In the genomic region with DNA sequence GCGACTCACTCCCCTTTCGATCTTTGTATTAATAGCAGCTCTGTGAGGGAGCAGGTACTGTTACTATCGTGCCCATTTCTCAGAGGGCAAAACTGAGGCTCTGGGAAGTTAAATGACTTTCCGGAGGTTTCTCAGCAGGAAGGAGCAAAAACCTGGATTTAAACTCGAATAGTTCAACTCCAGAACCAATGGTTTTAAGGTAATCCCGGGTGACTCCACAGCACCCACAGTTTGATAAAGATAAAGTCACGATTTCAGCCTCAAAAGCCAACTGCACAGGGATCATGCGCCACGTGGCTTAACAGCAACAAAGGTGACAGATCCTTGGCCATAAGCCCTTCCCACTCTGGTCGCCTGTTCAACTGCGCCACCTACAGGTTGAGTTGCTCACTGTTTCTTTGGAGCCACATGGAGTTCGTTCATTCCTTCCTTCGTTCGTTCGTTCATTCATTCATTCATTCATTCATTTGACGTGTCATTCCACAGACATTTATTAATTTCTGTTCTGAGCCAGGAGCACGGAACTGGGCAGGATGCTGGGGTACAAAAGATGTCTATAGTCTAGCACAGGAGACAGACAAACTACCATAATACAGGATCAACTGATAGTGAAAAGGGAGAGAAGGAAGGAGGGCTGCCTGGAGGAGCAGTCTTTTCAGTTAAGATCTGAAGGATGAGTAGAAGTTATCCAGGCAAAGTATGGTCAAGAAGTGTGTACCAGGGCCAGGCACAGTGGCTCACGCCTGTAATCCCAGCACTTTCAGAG, we compare ENCODE assay signal across 1 cellular context.
TF ChIP-seq lines count a peak whose summit lies in the region.

No MANE protein-coding gene starts in this region.

TF ChIP-seq in WTC11, 78 proteins besides CTCF, POLR2A, EP300 and RAD21 (continued from another document and continues in another):
- TF ChIP-seq, protein P1, sequence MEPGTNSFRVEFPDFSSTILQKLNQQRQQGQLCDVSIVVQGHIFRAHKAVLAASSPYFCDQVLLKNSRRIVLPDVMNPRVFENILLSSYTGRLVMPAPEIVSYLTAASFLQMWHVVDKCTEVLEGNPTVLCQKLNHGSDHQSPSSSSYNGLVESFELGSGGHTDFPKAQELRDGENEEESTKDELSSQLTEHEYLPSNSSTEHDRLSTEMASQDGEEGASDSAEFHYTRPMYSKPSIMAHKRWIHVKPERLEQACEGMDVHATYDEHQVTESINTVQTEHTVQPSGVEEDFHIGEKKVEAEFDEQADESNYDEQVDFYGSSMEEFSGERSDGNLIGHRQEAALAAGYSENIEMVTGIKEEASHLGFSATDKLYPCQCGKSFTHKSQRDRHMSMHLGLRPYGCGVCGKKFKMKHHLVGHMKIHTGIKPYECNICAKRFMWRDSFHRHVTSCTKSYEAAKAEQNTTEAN (CRISPR knock-in tag; IDR thresholded peaks at IDR 0.05): peak; percentile 73; the same call in 1 of the 2 replicates
- TF ChIP-seq, protein P2, sequence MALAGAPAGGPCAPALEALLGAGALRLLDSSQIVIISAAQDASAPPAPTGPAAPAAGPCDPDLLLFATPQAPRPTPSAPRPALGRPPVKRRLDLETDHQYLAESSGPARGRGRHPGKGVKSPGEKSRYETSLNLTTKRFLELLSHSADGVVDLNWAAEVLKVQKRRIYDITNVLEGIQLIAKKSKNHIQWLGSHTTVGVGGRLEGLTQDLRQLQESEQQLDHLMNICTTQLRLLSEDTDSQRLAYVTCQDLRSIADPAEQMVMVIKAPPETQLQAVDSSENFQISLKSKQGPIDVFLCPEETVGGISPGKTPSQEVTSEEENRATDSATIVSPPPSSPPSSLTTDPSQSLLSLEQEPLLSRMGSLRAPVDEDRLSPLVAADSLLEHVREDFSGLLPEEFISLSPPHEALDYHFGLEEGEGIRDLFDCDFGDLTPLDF (CRISPR knock-in tag; IDR thresholded peaks at IDR 0.05): no peak
- no peak for TF ChIP-seq ELF4 (CRISPR knock-in tag; IDR thresholded peaks at IDR 0.05; ENCODE audit: low read depth)
- TF ChIP-seq ZNF423 (CRISPR knock-in tag; IDR thresholded peaks at IDR 0.05): no peak
- no peak for TF ChIP-seq EMX1 (CRISPR knock-in tag; IDR thresholded peaks at IDR 0.05)
- no peak for TF ChIP-seq CREB1 (CRISPR knock-in tag; IDR thresholded peaks at IDR 0.05)
- TF ChIP-seq, protein P3, sequence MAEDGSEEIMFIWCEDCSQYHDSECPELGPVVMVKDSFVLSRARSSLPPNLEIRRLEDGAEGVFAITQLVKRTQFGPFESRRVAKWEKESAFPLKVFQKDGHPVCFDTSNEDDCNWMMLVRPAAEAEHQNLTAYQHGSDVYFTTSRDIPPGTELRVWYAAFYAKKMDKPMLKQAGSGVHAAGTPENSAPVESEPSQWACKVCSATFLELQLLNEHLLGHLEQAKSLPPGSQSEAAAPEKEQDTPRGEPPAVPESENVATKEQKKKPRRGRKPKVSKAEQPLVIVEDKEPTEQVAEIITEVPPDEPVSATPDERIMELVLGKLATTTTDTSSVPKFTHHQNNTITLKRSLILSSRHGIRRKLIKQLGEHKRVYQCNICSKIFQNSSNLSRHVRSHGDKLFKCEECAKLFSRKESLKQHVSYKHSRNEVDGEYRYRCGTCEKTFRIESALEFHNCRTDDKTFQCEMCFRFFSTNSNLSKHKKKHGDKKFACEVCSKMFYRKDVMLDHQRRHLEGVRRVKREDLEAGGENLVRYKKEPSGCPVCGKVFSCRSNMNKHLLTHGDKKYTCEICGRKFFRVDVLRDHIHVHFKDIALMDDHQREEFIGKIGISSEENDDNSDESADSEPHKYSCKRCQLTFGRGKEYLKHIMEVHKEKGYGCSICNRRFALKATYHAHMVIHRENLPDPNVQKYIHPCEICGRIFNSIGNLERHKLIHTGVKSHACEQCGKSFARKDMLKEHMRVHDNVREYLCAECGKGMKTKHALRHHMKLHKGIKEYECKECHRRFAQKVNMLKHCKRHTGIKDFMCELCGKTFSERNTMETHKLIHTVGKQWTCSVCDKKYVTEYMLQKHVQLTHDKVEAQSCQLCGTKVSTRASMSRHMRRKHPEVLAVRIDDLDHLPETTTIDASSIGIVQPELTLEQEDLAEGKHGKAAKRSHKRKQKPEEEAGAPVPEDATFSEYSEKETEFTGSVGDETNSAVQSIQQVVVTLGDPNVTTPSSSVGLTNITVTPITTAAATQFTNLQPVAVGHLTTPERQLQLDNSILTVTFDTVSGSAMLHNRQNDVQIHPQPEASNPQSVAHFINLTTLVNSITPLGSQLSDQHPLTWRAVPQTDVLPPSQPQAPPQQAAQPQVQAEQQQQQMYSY (CRISPR knock-in tag; IDR thresholded peaks at IDR 0.05): no peak
- TF ChIP-seq, protein P4, sequence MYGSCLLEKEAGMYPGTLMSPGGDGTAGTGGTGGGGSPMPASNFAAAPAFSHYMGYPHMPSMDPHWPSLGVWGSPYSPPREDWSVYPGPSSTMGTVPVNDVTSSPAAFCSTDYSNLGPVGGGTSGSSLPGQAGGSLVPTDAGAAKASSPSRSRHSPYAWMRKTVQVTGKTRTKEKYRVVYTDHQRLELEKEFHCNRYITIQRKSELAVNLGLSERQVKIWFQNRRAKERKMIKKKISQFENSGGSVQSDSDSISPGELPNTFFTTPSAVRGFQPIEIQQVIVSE (CRISPR knock-in tag; IDR thresholded peaks at IDR 0.05; ENCODE audit: borderline replicate concordance): no peak
- TF ChIP-seq, protein P5, sequence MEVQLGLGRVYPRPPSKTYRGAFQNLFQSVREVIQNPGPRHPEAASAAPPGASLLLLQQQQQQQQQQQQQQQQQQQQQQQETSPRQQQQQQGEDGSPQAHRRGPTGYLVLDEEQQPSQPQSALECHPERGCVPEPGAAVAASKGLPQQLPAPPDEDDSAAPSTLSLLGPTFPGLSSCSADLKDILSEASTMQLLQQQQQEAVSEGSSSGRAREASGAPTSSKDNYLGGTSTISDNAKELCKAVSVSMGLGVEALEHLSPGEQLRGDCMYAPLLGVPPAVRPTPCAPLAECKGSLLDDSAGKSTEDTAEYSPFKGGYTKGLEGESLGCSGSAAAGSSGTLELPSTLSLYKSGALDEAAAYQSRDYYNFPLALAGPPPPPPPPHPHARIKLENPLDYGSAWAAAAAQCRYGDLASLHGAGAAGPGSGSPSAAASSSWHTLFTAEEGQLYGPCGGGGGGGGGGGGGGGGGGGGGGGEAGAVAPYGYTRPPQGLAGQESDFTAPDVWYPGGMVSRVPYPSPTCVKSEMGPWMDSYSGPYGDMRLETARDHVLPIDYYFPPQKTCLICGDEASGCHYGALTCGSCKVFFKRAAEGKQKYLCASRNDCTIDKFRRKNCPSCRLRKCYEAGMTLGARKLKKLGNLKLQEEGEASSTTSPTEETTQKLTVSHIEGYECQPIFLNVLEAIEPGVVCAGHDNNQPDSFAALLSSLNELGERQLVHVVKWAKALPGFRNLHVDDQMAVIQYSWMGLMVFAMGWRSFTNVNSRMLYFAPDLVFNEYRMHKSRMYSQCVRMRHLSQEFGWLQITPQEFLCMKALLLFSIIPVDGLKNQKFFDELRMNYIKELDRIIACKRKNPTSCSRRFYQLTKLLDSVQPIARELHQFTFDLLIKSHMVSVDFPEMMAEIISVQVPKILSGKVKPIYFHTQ (CRISPR knock-in tag; IDR thresholded peaks at IDR 0.05): no peak
- TF ChIP-seq, protein P6, sequence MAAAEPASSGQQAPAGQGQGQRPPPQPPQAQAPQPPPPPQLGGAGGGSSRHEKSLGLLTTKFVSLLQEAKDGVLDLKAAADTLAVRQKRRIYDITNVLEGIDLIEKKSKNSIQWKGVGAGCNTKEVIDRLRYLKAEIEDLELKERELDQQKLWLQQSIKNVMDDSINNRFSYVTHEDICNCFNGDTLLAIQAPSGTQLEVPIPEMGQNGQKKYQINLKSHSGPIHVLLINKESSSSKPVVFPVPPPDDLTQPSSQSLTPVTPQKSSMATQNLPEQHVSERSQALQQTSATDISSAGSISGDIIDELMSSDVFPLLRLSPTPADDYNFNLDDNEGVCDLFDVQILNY (CRISPR knock-in tag; IDR thresholded peaks at IDR 0.05): no peak
- no peak for TF ChIP-seq JUN (CRISPR knock-in tag; IDR thresholded peaks at IDR 0.05)
- no peak for TF ChIP-seq NFYB (CRISPR knock-in tag; conservative IDR thresholded peaks at IDR 0.05; ENCODE audit: low read depth)
- TF ChIP-seq NFE2L1 (CRISPR knock-in tag; IDR thresholded peaks at IDR 0.05): peak; percentile 91
- no peak for TF ChIP-seq MXD4 (CRISPR knock-in tag; IDR thresholded peaks at IDR 0.05; ENCODE audit: borderline replicate concordance)
- TF ChIP-seq, protein P7, sequence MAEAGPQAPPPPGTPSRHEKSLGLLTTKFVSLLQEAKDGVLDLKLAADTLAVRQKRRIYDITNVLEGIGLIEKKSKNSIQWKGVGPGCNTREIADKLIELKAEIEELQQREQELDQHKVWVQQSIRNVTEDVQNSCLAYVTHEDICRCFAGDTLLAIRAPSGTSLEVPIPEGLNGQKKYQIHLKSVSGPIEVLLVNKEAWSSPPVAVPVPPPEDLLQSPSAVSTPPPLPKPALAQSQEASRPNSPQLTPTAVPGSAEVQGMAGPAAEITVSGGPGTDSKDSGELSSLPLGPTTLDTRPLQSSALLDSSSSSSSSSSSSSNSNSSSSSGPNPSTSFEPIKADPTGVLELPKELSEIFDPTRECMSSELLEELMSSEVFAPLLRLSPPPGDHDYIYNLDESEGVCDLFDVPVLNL (CRISPR knock-in tag; IDR thresholded peaks at IDR 0.05; ENCODE audit: borderline replicate concordance, low read depth): no peak
- TF ChIP-seq RORB (CRISPR knock-in tag; IDR thresholded peaks at IDR 0.05): no peak
- no peak for TF ChIP-seq FOXP1 (CRISPR knock-in tag; IDR thresholded peaks at IDR 0.05; ENCODE audit: borderline replicate concordance)
- no peak for TF ChIP-seq ZNF219 (CRISPR knock-in tag; IDR thresholded peaks at IDR 0.05; ENCODE audit: borderline replicate concordance)
- TF ChIP-seq ZNF396 (CRISPR knock-in tag; IDR thresholded peaks at IDR 0.05; ENCODE audit: borderline replicate concordance): no peak
- TF ChIP-seq RELA (CRISPR knock-in tag; IDR thresholded peaks at IDR 0.05; ENCODE audit: borderline replicate concordance): no peak
- TF ChIP-seq, protein P8, sequence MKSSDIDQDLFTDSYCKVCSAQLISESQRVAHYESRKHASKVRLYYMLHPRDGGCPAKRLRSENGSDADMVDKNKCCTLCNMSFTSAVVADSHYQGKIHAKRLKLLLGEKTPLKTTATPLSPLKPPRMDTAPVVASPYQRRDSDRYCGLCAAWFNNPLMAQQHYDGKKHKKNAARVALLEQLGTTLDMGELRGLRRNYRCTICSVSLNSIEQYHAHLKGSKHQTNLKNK (CRISPR knock-in tag; IDR thresholded peaks at IDR 0.05): no peak
- no peak for TF ChIP-seq NR1H2 (CRISPR knock-in tag; IDR thresholded peaks at IDR 0.05)
- TF ChIP-seq, protein P9, sequence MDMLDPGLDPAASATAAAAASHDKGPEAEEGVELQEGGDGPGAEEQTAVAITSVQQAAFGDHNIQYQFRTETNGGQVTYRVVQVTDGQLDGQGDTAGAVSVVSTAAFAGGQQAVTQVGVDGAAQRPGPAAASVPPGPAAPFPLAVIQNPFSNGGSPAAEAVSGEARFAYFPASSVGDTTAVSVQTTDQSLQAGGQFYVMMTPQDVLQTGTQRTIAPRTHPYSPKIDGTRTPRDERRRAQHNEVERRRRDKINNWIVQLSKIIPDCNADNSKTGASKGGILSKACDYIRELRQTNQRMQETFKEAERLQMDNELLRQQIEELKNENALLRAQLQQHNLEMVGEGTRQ (CRISPR knock-in tag; IDR thresholded peaks at IDR 0.05): peak; percentile 77
- peak; percentile 96 for TF ChIP-seq FOXK1 (CRISPR knock-in tag; IDR thresholded peaks at IDR 0.05)
- no peak for TF ChIP-seq ESRRA (CRISPR knock-in tag; IDR thresholded peaks at IDR 0.05; ENCODE audit: borderline replicate concordance)
- no peak for TF ChIP-seq GRHL2 (CRISPR knock-in tag; IDR thresholded peaks at IDR 0.05; ENCODE audit: insufficient replicate concordance, severe bottlenecking)
- no peak for TF ChIP-seq HMGA2 (CRISPR knock-in tag; IDR thresholded peaks at IDR 0.05)
- TF ChIP-seq TEAD4 (CRISPR knock-in tag; IDR thresholded peaks at IDR 0.05): no peak
- TF ChIP-seq, protein P10, sequence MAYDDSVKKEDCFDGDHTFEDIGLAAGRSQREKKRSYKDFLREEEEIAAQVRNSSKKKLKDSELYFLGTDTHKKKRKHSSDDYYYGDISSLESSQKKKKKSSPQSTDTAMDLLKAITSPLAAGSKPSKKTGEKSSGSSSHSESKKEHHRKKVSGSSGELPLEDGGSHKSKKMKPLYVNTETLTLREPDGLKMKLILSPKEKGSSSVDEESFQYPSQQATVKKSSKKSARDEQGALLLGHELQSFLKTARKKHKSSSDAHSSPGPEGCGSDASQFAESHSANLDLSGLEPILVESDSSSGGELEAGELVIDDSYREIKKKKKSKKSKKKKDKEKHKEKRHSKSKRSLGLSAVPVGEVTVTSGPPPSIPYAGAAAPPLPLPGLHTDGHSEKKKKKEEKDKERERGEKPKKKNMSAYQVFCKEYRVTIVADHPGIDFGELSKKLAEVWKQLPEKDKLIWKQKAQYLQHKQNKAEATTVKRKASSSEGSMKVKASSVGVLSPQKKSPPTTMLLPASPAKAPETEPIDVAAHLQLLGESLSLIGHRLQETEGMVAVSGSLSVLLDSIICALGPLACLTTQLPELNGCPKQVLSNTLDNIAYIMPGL (CRISPR knock-in tag; IDR thresholded peaks at IDR 0.05): no peak
- TF ChIP-seq TP53 (CRISPR knock-in tag; IDR thresholded peaks at IDR 0.05): no peak
- peak; percentile 83; the same call in 1 of the 2 replicates for TF ChIP-seq TEAD1 (CRISPR knock-in tag; IDR thresholded peaks at IDR 0.05)
- no peak for TF ChIP-seq CREM (CRISPR knock-in tag; IDR thresholded peaks at IDR 0.05)
- TF ChIP-seq, protein P11, sequence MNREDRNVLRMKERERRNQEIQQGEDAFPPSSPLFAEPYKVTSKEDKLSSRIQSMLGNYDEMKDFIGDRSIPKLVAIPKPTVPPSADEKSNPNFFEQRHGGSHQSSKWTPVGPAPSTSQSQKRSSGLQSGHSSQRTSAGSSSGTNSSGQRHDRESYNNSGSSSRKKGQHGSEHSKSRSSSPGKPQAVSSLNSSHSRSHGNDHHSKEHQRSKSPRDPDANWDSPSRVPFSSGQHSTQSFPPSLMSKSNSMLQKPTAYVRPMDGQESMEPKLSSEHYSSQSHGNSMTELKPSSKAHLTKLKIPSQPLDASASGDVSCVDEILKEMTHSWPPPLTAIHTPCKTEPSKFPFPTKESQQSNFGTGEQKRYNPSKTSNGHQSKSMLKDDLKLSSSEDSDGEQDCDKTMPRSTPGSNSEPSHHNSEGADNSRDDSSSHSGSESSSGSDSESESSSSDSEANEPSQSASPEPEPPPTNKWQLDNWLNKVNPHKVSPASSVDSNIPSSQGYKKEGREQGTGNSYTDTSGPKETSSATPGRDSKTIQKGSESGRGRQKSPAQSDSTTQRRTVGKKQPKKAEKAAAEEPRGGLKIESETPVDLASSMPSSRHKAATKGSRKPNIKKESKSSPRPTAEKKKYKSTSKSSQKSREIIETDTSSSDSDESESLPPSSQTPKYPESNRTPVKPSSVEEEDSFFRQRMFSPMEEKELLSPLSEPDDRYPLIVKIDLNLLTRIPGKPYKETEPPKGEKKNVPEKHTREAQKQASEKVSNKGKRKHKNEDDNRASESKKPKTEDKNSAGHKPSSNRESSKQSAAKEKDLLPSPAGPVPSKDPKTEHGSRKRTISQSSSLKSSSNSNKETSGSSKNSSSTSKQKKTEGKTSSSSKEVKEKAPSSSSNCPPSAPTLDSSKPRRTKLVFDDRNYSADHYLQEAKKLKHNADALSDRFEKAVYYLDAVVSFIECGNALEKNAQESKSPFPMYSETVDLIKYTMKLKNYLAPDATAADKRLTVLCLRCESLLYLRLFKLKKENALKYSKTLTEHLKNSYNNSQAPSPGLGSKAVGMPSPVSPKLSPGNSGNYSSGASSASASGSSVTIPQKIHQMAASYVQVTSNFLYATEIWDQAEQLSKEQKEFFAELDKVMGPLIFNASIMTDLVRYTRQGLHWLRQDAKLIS (CRISPR knock-in tag; IDR thresholded peaks at IDR 0.05; ENCODE audit: borderline replicate concordance): no peak
- TF ChIP-seq NR2C2 (CRISPR knock-in tag; IDR thresholded peaks at IDR 0.05): no peak
- no peak for TF ChIP-seq ZNF138 (CRISPR knock-in tag; conservative IDR thresholded peaks at IDR 0.05)
- no peak; the same call in 1 of the 2 replicates for TF ChIP-seq MYBL2 (CRISPR knock-in tag; IDR thresholded peaks at IDR 0.05)
